Comparison of ENCODE assay signal across 2 cellular contexts in the genomic region with DNA sequence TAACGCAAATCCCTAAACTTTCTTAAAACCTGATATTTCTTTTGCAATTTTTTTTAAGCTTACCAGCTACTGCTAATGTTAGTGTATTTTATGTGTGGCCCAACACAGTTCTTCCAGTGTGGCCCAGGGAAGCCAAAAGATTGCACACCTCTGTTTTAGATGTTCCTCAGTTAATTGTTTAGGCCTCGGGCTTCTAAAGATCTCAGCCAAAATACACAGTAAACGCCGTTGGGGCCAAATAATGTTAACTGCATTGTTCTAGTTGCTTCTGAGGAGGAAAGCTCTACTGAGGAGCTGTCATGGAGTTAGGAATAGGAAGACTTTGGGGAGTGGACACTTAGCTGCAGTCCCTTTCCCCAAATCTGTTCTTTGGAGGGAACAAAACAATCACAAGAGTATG.
TF ChIP-seq lines count a peak whose summit lies in the region.

No MANE protein-coding gene starts in this region.

TF ChIP-seq in GM23338, 12 proteins besides CTCF, POLR2A, EP300 and RAD21 (continues in another document):
- TF ChIP-seq, protein P1, sequence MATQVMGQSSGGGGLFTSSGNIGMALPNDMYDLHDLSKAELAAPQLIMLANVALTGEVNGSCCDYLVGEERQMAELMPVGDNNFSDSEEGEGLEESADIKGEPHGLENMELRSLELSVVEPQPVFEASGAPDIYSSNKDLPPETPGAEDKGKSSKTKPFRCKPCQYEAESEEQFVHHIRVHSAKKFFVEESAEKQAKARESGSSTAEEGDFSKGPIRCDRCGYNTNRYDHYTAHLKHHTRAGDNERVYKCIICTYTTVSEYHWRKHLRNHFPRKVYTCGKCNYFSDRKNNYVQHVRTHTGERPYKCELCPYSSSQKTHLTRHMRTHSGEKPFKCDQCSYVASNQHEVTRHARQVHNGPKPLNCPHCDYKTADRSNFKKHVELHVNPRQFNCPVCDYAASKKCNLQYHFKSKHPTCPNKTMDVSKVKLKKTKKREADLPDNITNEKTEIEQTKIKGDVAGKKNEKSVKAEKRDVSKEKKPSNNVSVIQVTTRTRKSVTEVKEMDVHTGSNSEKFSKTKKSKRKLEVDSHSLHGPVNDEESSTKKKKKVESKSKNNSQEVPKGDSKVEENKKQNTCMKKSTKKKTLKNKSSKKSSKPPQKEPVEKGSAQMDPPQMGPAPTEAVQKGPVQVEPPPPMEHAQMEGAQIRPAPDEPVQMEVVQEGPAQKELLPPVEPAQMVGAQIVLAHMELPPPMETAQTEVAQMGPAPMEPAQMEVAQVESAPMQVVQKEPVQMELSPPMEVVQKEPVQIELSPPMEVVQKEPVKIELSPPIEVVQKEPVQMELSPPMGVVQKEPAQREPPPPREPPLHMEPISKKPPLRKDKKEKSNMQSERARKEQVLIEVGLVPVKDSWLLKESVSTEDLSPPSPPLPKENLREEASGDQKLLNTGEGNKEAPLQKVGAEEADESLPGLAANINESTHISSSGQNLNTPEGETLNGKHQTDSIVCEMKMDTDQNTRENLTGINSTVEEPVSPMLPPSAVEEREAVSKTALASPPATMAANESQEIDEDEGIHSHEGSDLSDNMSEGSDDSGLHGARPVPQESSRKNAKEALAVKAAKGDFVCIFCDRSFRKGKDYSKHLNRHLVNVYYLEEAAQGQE (IDR thresholded peaks at IDR 0.05; ENCODE audit: unreplicated experiment), result no peak
- no peak for TF ChIP-seq EZH2phosphoT487 (IDR thresholded peaks at IDR 0.05; ENCODE audit: unreplicated experiment)
- TF ChIP-seq POLR2AphosphoS5 (IDR thresholded peaks at IDR 0.05; ENCODE audit: low read depth), result no peak
- TF ChIP-seq JUNB (IDR thresholded peaks at IDR 0.05; ENCODE audit: unreplicated experiment), result no peak
- no peak for TF ChIP-seq STAT1 (IDR thresholded peaks at IDR 0.05; ENCODE audit: unreplicated experiment)
- TF ChIP-seq, protein P2, sequence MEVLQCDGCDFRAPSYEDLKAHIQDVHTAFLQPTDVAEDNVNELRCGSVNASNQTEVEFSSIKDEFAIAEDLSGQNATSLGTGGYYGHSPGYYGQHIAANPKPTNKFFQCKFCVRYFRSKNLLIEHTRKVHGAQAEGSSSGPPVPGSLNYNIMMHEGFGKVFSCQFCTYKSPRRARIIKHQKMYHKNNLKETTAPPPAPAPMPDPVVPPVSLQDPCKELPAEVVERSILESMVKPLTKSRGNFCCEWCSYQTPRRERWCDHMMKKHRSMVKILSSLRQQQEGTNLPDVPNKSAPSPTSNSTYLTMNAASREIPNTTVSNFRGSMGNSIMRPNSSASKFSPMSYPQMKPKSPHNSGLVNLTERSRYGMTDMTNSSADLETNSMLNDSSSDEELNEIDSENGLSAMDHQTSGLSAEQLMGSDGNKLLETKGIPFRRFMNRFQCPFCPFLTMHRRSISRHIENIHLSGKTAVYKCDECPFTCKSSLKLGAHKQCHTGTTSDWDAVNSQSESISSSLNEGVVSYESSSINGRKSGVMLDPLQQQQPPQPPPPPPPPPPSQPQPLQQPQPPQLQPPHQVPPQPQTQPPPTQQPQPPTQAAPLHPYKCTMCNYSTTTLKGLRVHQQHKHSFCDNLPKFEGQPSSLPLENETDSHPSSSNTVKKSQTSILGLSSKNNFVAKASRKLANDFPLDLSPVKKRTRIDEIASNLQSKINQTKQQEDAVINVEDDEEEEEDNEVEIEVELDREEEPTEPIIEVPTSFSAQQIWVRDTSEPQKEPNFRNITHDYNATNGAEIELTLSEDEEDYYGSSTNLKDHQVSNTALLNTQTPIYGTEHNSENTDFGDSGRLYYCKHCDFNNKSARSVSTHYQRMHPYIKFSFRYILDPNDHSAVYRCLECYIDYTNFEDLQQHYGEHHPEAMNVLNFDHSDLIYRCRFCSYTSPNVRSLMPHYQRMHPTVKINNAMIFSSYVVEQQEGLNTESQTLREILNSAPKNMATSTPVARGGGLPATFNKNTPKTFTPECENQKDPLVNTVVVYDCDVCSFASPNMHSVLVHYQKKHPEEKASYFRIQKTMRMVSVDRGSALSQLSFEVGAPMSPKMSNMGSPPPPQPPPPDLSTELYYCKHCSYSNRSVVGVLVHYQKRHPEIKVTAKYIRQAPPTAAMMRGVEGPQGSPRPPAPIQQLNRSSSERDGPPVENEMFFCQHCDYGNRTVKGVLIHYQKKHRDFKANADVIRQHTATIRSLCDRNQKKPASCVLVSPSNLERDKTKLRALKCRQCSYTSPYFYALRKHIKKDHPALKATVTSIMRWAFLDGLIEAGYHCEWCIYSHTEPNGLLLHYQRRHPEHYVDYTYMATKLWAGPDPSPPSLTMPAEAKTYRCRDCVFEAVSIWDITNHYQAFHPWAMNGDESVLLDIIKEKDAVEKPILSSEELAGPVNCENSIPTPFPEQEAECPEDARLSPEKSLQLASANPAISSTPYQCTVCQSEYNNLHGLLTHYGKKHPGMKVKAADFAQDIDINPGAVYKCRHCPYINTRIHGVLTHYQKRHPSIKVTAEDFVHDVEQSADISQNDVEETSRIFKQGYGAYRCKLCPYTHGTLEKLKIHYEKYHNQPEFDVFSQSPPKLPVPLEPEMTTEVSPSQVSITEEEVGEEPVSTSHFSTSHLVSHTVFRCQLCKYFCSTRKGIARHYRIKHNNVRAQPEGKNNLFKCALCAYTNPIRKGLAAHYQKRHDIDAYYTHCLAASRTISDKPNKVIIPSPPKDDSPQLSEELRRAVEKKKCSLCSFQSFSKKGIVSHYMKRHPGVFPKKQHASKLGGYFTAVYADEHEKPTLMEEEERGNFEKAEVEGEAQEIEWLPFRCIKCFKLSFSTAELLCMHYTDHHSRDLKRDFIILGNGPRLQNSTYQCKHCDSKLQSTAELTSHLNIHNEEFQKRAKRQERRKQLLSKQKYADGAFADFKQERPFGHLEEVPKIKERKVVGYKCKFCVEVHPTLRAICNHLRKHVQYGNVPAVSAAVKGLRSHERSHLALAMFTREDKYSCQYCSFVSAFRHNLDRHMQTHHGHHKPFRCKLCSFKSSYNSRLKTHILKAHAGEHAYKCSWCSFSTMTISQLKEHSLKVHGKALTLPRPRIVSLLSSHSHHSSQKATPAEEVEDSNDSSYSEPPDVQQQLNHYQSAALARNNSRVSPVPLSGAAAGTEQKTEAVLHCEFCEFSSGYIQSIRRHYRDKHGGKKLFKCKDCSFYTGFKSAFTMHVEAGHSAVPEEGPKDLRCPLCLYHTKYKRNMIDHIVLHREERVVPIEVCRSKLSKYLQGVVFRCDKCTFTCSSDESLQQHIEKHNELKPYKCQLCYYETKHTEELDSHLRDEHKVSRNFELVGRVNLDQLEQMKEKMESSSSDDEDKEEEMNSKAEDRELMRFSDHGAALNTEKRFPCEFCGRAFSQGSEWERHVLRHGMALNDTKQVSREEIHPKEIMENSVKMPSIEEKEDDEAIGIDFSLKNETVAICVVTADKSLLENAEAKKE (CRISPR knock-in tag; IDR thresholded peaks at IDR 0.05), result no peak
- no peak for TF ChIP-seq CREB1 (CRISPR knock-in tag; IDR thresholded peaks at IDR 0.05; ENCODE audit: low read depth)
- TF ChIP-seq, protein P3, sequence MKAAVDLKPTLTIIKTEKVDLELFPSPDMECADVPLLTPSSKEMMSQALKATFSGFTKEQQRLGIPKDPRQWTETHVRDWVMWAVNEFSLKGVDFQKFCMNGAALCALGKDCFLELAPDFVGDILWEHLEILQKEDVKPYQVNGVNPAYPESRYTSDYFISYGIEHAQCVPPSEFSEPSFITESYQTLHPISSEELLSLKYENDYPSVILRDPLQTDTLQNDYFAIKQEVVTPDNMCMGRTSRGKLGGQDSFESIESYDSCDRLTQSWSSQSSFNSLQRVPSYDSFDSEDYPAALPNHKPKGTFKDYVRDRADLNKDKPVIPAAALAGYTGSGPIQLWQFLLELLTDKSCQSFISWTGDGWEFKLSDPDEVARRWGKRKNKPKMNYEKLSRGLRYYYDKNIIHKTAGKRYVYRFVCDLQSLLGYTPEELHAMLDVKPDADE (IDR thresholded peaks at IDR 0.05), result no peak
- no peak for TF ChIP-seq NANOG (IDR thresholded peaks at IDR 0.05; ENCODE audit: borderline replicate concordance)
- TF ChIP-seq ZNF331 (CRISPR knock-in tag; IDR thresholded peaks at IDR 0.05; ENCODE audit: low read depth), result no peak

TF ChIP-seq in endothelial cell of umbilical vein, 7 proteins besides CTCF, POLR2A, EP300 and RAD21:
- TF ChIP-seq EZH2 (IDR thresholded peaks at IDR 0.05; ENCODE audit: borderline replicate concordance, low read depth, low read length, severe bottlenecking) (no peak), JUN (IDR thresholded peaks at IDR 0.05; ENCODE audit: borderline replicate concordance, insufficient read depth, insufficient read length, low read depth) (no peak), GATA2 (IDR thresholded peaks at IDR 0.05; ENCODE audit: insufficient read depth, insufficient read length, low read depth, low read length) (no peak), FOS (IDR thresholded peaks at IDR 0.05; ENCODE audit: borderline replicate concordance, insufficient read depth, low read length) (no peak), MYC (IDR thresholded peaks at IDR 0.05; ENCODE audit: low read depth, low read length) (no peak), POLR2AphosphoS5 (IDR thresholded peaks at IDR 0.05; ENCODE audit: insufficient read depth, low read depth, low read length) (no peak)
- TF ChIP-seq, protein P4, sequence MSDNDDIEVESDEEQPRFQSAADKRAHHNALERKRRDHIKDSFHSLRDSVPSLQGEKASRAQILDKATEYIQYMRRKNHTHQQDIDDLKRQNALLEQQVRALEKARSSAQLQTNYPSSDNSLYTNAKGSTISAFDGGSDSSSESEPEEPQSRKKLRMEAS (IDR thresholded peaks at IDR 0.05; ENCODE audit: insufficient read depth, insufficient read length), result no peak
